In genomic region chr14:99605299-99605961, GRCh38 we compare ENCODE assay signal across 1 cellular context.
TF ChIP-seq lines count a peak whose summit lies in the region.

No MANE protein-coding gene starts in this region.

TF ChIP-seq in K562, 482 proteins besides CTCF, POLR2A, EP300 and RAD21 (continued from another document and continues in another):
- TF ChIP-seq CXXC5 (CRISPR knock-in tag; IDR thresholded peaks at IDR 0.05) (0 out of 2 replicates have a peak, but pooled peaks have one; percentile 47), MXI1 (IDR thresholded peaks at IDR 0.05; ENCODE audit: low read depth, low read length) (no peak), MNT (conservative IDR thresholded peaks at IDR 0.05) (peak in 1 of 2 experiments; percentile 35; a peak in 2 of 4 replicates), ZNF785 (CRISPR knock-in tag; IDR thresholded peaks at IDR 0.05) (no peak), E2F6 (IDR thresholded peaks at IDR 0.05; ENCODE audit: borderline replicate concordance in 1 of 2, extremely low read depth in 1 of 2, insufficient read depth in 1 of 2, insufficient read length in 1 of 2, low read depth in 1 of 2, low read length in 1 of 2, poor library complexity in 1 of 2, severe bottlenecking in 1 of 2) (peak in 1 of 2 experiments; percentile 37), POLR2AphosphoS5 (IDR thresholded peaks at IDR 0.05; ENCODE audit: control insufficient read depth, insufficient read depth, low read depth, low read length) (no peak), E2F3 (CRISPR knock-in tag; IDR thresholded peaks at IDR 0.05) (no peak), ZNF165 (CRISPR knock-in tag; IDR thresholded peaks at IDR 0.05; ENCODE audit: borderline replicate concordance) (no peak), U2AF2 (optimal IDR thresholded peaks at IDR 0.05; ENCODE audit: low read depth, low read length) (no peak), UBTF (IDR thresholded peaks at IDR 0.05; ENCODE audit: borderline replicate concordance in 1 of 2, low read depth in 2 of 2, low read length in 2 of 2) (no peak), KDM4B (IDR thresholded peaks at IDR 0.05; ENCODE audit: borderline replicate concordance in 2 of 2, low read depth in 1 of 2) (0 out of 4 replicates have a peak, but pooled peaks of 1 of the 2 experiments have one; percentile 10), STAT6 (CRISPR knock-in tag; IDR thresholded peaks at IDR 0.05) (no peak), RBFOX2 (IDR thresholded peaks at IDR 0.05; ENCODE audit: low read depth, low read length) (peak; percentile 8; the same call in 1 of the 2 replicates), NFATC3 (IDR thresholded peaks at IDR 0.05) (no peak), PML (IDR thresholded peaks at IDR 0.05; ENCODE audit: low read length) (no peak), VEZF1 (CRISPR knock-in tag; IDR thresholded peaks at IDR 0.05) (peak; percentile 93), TEAD4 (IDR thresholded peaks at IDR 0.05; ENCODE audit: low read length) (no peak), TEAD4 (CRISPR knock-in tag; IDR thresholded peaks at IDR 0.05; ENCODE audit: borderline replicate concordance) (no peak), ZNF644 (tag; IDR thresholded peaks at IDR 0.05; ENCODE audit: low read depth) (no peak), ZNF407 (IDR thresholded peaks at IDR 0.05; ENCODE audit: low read depth) (no peak), MLLT1 (IDR thresholded peaks at IDR 0.05) (0 out of 4 replicates have a peak, but pooled peaks of 1 of the 2 experiments have one; percentile 65), HES1 (IDR thresholded peaks at IDR 0.05; ENCODE audit: low read depth) (0 out of 2 replicates have a peak, but pooled peaks have one; percentile 23), KDM1A (IDR thresholded peaks at IDR 0.05) (no peak), RFX5 (IDR thresholded peaks at IDR 0.05; ENCODE audit: low read depth, low read length) (no peak), CTBP1 (IDR thresholded peaks at IDR 0.05; ENCODE audit: borderline replicate concordance) (0 out of 2 replicates have a peak, but pooled peaks have one; percentile 24), THAP12 (CRISPR knock-in tag; IDR thresholded peaks at IDR 0.05) (no peak), HLTF (IDR thresholded peaks at IDR 0.05) (no peak), RBM15 (IDR thresholded peaks at IDR 0.05; ENCODE audit: insufficient read depth, low read length) (no peak), FOXP1 (CRISPR knock-in tag; IDR thresholded peaks at IDR 0.05) (no peak), ZNF184 (CRISPR knock-in tag; IDR thresholded peaks at IDR 0.05) (no peak), NBN (IDR thresholded peaks at IDR 0.05; ENCODE audit: low read depth) (no peak), TFAM (CRISPR knock-in tag; conservative IDR thresholded peaks at IDR 0.05) (no peak), NUFIP1 (IDR thresholded peaks at IDR 0.05; ENCODE audit: partially characterized antibody) (no peak), ILF3 (IDR thresholded peaks at IDR 0.05; ENCODE audit: borderline replicate concordance) (no peak), ZNF197 (CRISPR knock-in tag; IDR thresholded peaks at IDR 0.05; ENCODE audit: low read depth) (no peak)
